ENCODE assay signal across 13 cellular contexts in genomic region chrX:105701310-105702052, GRCh38.
A peak's percentile ranks its signal among the peaks of the same experiment; 100 is the strongest.
DNase-seq lines count a peak whose midpoint lies in the region; TF ChIP-seq lines count a peak whose summit lies in the region.
"Had no signal": no experiment of that assay in that cellular context is flagged by ENCODE, and none has a peak within 500 bp of the region (broad histone marks: within the 10 kb centered on the region; RNA-seq: fewer than 3 reads in every experiment).

No MANE protein-coding gene starts in this region.

- peaks cover 73% of the 10 kb centered on the region for H3K27me3 Mint-ChIP-seq in MCF 10A (ENCODE audit: insufficient read depth, unreplicated experiment)
- no peaks in the 10 kb centered on the region for H3K27me3 Mint-ChIP-seq in type B pancreatic cell
- H3K27me3 Mint-ChIP-seq: activated T-helper 17 cell treated with anti-CD3 and anti-CD28 coated beads, Interleukin-2, amount 50 U/mL, for 72 hours; dendritic cell treated with granulocyte-macrophage colony-stimulating factor and Interleukin-4, amounts not matched to agents 40 ng/mL and 50 ng/mL, for 4 days; stimulated activated naive B cell treated with anti-CD40 and anti-IgM and Interleukin-4, amounts not matched to agents 10 μg/mL and 1 μg/mL and 100 μg/mL, for 72 hours had no signal

- H3K9me3 Mint-ChIP-seq in MCF 10A (ENCODE audit: unreplicated experiment) = no peaks in the 10 kb centered on the region
- no peaks in the 10 kb centered on the region for H3K9me3 Mint-ChIP-seq in type B pancreatic cell
- H3K9me3 Mint-ChIP-seq: activated T-helper 17 cell treated with anti-CD3 and anti-CD28 coated beads, Interleukin-2, amount 50 U/mL, for 72 hours; dendritic cell treated with granulocyte-macrophage colony-stimulating factor and Interleukin-4, amounts not matched to agents 40 ng/mL and 50 ng/mL, for 4 days had no signal

- H3K9me3 ChIP-seq in breast epithelium (no peaks in the 10 kb centered on the region), adipocyte (ENCODE audit: control insufficient read depth, low read length) (no peaks in the 10 kb centered on the region)

- TF ChIP-seq CTCF in MCF 10A (IDR thresholded peaks at IDR 0.05; ENCODE audit: unreplicated experiment) (peak; percentile 30), breast epithelium (IDR thresholded peaks at IDR 0.05) (no peak), type B pancreatic cell (conservative IDR thresholded peaks at IDR 0.05) (peak; percentile 50), GM13976 (IDR thresholded peaks at IDR 0.05; ENCODE audit: borderline replicate concordance, control extremely low read depth, extremely low read depth, insufficient read depth, missing control alignments) (no peak)

- BruUV-seq in MCF 10A (replicated peaks; lab: Mats Ljungman, UMichigan) = no TSS peak

- no peak for TF ChIP-seq POLR2A in breast epithelium (IDR thresholded peaks at IDR 0.05)

- H3K27me3 ChIP-seq in breast epithelium = peaks cover 0 to 26% of the 10 kb centered on the region in 2 donors
- peaks cover 4% of the 10 kb centered on the region for H3K27me3 ChIP-seq in adipocyte (replicated peaks; ENCODE audit: control insufficient read depth, insufficient read depth, low read length)

- in situ Hi-C loops in GM13976 (cut with MboI; ENCODE audit: low sequenced_read_pairs, unreplicated experiment) = no loop called here

- H3K4me3 Mint-ChIP-seq in MCF 10A (ENCODE audit: unreplicated experiment) (peak overlapping the region; percentile 11), type B pancreatic cell (peak overlapping the region; percentile 23)
- H3K4me3 Mint-ChIP-seq: activated T-helper 17 cell treated with anti-CD3 and anti-CD28 coated beads, Interleukin-2, amount 50 U/mL, for 72 hours; dendritic cell treated with granulocyte-macrophage colony-stimulating factor and Interleukin-4, amounts not matched to agents 40 ng/mL and 50 ng/mL, for 4 days; stimulated activated naive B cell treated with anti-CD40 and anti-IgM and Interleukin-4, amounts not matched to agents 10 μg/mL and 1 μg/mL and 100 μg/mL, for 72 hours had no signal

- no peak overlapping the region for H3K27ac ChIP-seq in breast epithelium

- H3K9ac ChIP-seq in adipocyte (ENCODE audit: low read length) = no peak overlapping the region

- DNase-seq in MCF 10A (ENCODE audit: unreplicated experiment) = peak; percentile 14
- no peak for DNase-seq in breast epithelium (ENCODE audit: low spot score in 2 of 2)
- DNase-seq in adipocyte (ENCODE audit: low read depth) = peak; percentile 53
- DNase-seq in iris pigment epithelial cell (ENCODE audit: low read depth) = peak; percentile 23
- DNase-seq in type B pancreatic cell (ENCODE audit: extremely low spot score, unreplicated experiment) = no peak
- DNase-seq in GM13976 (ENCODE audit: low spot score) = no peak
- no peak for DNase-seq in NOMO-1 (lab: John Stamatoyannopoulos, UW; ENCODE audit: unreplicated experiment in 2 of 2)
- DNase-seq in NCI-H1694 treated with DMSO at 0.1 percent for 48 hours (lab: John Stamatoyannopoulos, UW) = no peak
- DNase-seq: activated CD4-positive, CD25-positive, alpha-beta regulatory T cell treated with anti-CD3 and anti-CD28 coated beads, Interleukin-2, amount 50 U/mL, for 72 hours; NCI-H187 treated with DMSO at 0.1 percent for 48 hours; stimulated activated naive B cell treated with anti-CD40 and anti-IgM and Interleukin-4, amounts not matched to agents 10 μg/mL and 1 μg/mL and 100 μg/mL, for 72 hours had no signal

- CTCF ChIA-PET in MCF 10A (lab: Yijun Ruan, JAX) = interaction anchor here (0.6 to 1.5 kb wide), 8 partner anchors 9 to 1393 kb away, joined by 3 to 11 read pairs (median 4); no protein-coding TSS in a partner anchor

- H3K4me3 ChIP-seq in breast epithelium = no peak overlapping the region
- no peak overlapping the region for H3K4me3 ChIP-seq in adipocyte (ENCODE audit: low read length)

- H3K4me1 ChIP-seq in breast epithelium (no peaks in the 10 kb centered on the region), adipocyte (ENCODE audit: control insufficient read depth, insufficient read depth, low read length) (peaks cover 32% of the 10 kb centered on the region)

- no peaks in the 10 kb centered on the region for H3K36me3 ChIP-seq in breast epithelium
- H3K36me3 ChIP-seq in adipocyte (ENCODE audit: control insufficient read depth, insufficient read depth, low read length, severe bottlenecking) = no peaks in the 10 kb centered on the region

- H3K27ac Mint-ChIP-seq in MCF 10A (ENCODE audit: low read depth, unreplicated experiment) = peak overlapping the region; percentile 53
- peak overlapping the region; percentile 23 for H3K27ac Mint-ChIP-seq in type B pancreatic cell
- H3K27ac Mint-ChIP-seq: activated T-helper 17 cell treated with anti-CD3 and anti-CD28 coated beads, Interleukin-2, amount 50 U/mL, for 72 hours; dendritic cell treated with granulocyte-macrophage colony-stimulating factor and Interleukin-4, amounts not matched to agents 40 ng/mL and 50 ng/mL, for 4 days; stimulated activated naive B cell treated with anti-CD40 and anti-IgM and Interleukin-4, amounts not matched to agents 10 μg/mL and 1 μg/mL and 100 μg/mL, for 72 hours had no signal

- POLR2A ChIA-PET in MCF 10A (lab: Yijun Ruan, JAX) = interaction anchor here (0.6 to 1.1 kb wide), 3 partner anchors 112 to 327 kb away, joined by 3 read pairs; no protein-coding TSS in a partner anchor

- H3K4me1 Mint-ChIP-seq in MCF 10A (ENCODE audit: insufficient read depth, unreplicated experiment) = peaks cover 14% of the 10 kb centered on the region
- H3K4me1 Mint-ChIP-seq in type B pancreatic cell (ENCODE audit: unreplicated experiment) = peaks cover 6% of the 10 kb centered on the region
- H3K4me1 Mint-ChIP-seq: activated T-helper 17 cell treated with anti-CD3 and anti-CD28 coated beads, Interleukin-2, amount 50 U/mL, for 72 hours had no signal

- intact Hi-C loops in MCF 10A (cut with micrococcal nuclease) = loop anchor here (1.0 to 10.0 kb wide), 3 partner anchors 147 to 511 kb away; no protein-coding TSS in a partner anchor
- intact Hi-C loops in breast epithelium (cut with DNase I; ENCODE audit: low total_unique reads) = no loop called here

- H3K36me3 Mint-ChIP-seq in MCF 10A (ENCODE audit: insufficient read depth, unreplicated experiment) = no peaks in the 10 kb centered on the region
- H3K36me3 Mint-ChIP-seq in type B pancreatic cell = no peaks in the 10 kb centered on the region

Comparison
In these comparisons a context has a peak if more than half of its experiments do, and no peak if none do; other contexts are left out.
1. DNase-seq: peak in MCF 10A (single experiment), adipocyte (single experiment) and iris pigment epithelial cell (single experiment); none in breast epithelium (0 of 2), type B pancreatic cell (single experiment), GM13976 (single experiment), NOMO-1 (0 of 2) and NCI-H1694 treated with DMSO at 0.1 percent for 48 hours (single experiment).
2. CTCF ChIP-seq: peak in MCF 10A (single experiment) and type B pancreatic cell (single experiment); none in breast epithelium (0 of 3) and GM13976 (single experiment).